Comparison of ENCODE assay signal across 1 cellular context in the genomic region with DNA sequence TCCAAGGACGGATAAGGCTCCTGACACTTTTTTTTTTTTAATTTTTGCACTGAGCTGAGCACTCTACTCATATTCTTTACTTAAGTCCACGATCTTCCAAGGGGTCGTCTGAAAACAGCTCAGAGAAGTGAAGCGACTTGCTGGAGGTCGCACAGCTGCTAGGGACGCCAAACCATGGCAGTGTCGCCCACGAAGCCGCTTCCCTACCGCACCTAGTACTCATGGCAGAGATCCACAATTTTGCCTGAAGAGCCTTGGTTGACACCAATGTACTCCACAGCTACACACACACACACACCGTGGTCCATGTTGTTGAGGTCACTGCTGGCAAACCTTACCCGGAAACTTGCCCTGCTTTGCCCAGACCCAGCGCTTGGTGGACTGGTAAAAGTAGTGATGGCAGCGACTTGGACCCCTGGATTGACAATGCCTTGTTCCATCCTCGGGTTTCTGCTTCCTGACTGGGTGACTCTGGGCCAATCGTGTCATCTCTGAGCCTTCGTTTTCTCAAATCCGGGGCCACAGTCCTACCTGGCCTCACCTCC.
TF ChIP-seq lines count a peak whose summit lies in the region.

No MANE protein-coding gene starts in this region.

TF ChIP-seq in GM23338, 12 proteins besides CTCF, POLR2A, EP300 and RAD21 (continued from another document):
- TF ChIP-seq, protein P1, sequence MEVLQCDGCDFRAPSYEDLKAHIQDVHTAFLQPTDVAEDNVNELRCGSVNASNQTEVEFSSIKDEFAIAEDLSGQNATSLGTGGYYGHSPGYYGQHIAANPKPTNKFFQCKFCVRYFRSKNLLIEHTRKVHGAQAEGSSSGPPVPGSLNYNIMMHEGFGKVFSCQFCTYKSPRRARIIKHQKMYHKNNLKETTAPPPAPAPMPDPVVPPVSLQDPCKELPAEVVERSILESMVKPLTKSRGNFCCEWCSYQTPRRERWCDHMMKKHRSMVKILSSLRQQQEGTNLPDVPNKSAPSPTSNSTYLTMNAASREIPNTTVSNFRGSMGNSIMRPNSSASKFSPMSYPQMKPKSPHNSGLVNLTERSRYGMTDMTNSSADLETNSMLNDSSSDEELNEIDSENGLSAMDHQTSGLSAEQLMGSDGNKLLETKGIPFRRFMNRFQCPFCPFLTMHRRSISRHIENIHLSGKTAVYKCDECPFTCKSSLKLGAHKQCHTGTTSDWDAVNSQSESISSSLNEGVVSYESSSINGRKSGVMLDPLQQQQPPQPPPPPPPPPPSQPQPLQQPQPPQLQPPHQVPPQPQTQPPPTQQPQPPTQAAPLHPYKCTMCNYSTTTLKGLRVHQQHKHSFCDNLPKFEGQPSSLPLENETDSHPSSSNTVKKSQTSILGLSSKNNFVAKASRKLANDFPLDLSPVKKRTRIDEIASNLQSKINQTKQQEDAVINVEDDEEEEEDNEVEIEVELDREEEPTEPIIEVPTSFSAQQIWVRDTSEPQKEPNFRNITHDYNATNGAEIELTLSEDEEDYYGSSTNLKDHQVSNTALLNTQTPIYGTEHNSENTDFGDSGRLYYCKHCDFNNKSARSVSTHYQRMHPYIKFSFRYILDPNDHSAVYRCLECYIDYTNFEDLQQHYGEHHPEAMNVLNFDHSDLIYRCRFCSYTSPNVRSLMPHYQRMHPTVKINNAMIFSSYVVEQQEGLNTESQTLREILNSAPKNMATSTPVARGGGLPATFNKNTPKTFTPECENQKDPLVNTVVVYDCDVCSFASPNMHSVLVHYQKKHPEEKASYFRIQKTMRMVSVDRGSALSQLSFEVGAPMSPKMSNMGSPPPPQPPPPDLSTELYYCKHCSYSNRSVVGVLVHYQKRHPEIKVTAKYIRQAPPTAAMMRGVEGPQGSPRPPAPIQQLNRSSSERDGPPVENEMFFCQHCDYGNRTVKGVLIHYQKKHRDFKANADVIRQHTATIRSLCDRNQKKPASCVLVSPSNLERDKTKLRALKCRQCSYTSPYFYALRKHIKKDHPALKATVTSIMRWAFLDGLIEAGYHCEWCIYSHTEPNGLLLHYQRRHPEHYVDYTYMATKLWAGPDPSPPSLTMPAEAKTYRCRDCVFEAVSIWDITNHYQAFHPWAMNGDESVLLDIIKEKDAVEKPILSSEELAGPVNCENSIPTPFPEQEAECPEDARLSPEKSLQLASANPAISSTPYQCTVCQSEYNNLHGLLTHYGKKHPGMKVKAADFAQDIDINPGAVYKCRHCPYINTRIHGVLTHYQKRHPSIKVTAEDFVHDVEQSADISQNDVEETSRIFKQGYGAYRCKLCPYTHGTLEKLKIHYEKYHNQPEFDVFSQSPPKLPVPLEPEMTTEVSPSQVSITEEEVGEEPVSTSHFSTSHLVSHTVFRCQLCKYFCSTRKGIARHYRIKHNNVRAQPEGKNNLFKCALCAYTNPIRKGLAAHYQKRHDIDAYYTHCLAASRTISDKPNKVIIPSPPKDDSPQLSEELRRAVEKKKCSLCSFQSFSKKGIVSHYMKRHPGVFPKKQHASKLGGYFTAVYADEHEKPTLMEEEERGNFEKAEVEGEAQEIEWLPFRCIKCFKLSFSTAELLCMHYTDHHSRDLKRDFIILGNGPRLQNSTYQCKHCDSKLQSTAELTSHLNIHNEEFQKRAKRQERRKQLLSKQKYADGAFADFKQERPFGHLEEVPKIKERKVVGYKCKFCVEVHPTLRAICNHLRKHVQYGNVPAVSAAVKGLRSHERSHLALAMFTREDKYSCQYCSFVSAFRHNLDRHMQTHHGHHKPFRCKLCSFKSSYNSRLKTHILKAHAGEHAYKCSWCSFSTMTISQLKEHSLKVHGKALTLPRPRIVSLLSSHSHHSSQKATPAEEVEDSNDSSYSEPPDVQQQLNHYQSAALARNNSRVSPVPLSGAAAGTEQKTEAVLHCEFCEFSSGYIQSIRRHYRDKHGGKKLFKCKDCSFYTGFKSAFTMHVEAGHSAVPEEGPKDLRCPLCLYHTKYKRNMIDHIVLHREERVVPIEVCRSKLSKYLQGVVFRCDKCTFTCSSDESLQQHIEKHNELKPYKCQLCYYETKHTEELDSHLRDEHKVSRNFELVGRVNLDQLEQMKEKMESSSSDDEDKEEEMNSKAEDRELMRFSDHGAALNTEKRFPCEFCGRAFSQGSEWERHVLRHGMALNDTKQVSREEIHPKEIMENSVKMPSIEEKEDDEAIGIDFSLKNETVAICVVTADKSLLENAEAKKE (CRISPR knock-in tag; IDR thresholded peaks at IDR 0.05) = no peak
- TF ChIP-seq EZH2phosphoT487 (IDR thresholded peaks at IDR 0.05; ENCODE audit: unreplicated experiment) (no peak), REST (IDR thresholded peaks at IDR 0.05; ENCODE audit: unreplicated experiment) (no peak), CREB1 (CRISPR knock-in tag; IDR thresholded peaks at IDR 0.05; ENCODE audit: low read depth) (no peak)
TF ChIP-seq in GM23338: peak in this region for 0.
